17 cellular contexts compared by ENCODE assay signal in the genomic region with DNA sequence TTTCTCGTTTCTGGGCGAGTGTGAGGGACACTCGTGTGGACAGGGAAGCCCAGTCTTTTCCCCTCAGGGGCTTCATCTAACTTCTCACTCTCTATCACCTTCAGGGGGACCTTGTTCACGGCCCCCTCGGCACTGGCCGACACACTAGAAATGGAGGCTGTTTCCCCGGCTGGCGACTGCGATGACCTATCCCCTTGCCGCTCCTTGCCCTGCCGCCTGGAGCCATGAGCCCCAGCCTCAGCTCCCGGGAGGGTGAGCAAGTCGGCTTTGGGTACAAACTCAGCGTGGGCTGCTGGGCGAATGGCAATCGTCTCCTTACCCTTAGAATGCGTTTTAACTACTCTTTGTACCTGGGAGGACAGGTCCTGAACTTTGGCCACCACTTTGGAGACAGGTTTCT. TPM values are rescaled to one million over a fixed set of nuclear protein-coding genes. Genes with fewer than 3 reads are reported as not detected.
DNase-seq lines count a peak whose midpoint lies in the region; ATAC-seq and TF ChIP-seq lines count a peak whose summit lies in the region.
"Had no signal": no experiment of that assay in that cellular context is flagged by ENCODE, and none has a peak within 500 bp of the region (broad histone marks: within the 10 kb centered on the region; RNA-seq: fewer than 3 reads in every experiment).

No MANE protein-coding gene starts in this region.

- WGBS in esophagus squamous epithelium, 2 donors = 80 to 92% methylated on average over 7 to 8 of the region's 17 CpGs

- TF ChIP-seq POLR2A in esophagus squamous epithelium (IDR thresholded peaks at IDR 0.05) = no peak

- peak; percentile 26 for DNase-seq in left ventricle myocardium superior
- DNase-seq in Right ventricle myocardium inferior (ENCODE audit: missing footprints) = no peak
- no peak for DNase-seq in esophagus squamous epithelium (lab: John Stamatoyannopoulos, UW)
- no peak for DNase-seq in NCI-H1105 treated with DMSO at 0.1 percent for 48 hours (lab: John Stamatoyannopoulos, UW)
- DNase-seq in DMS 273 (lab: John Stamatoyannopoulos, UW; ENCODE audit: unreplicated experiment) = no peak
- DNase-seq: Caco-2, DMS53, KBM-7, NCI-H1092, NCI-H187 treated with DMSO at 0.1 percent for 48 hours, NCI-H446 had no signal

- intact Hi-C loops in left ventricle myocardium superior (cut with micrococcal nuclease) = no loop called here
- intact Hi-C loops in Right ventricle myocardium inferior (cut with DNase I) = no loop called here
- intact Hi-C loops in esophagus squamous epithelium (cut with DNase I) = no loop called here

- peaks cover 0 to 12% (median 11%) of the 10 kb centered on the region in 3 donors for H3K4me1 ChIP-seq in esophagus squamous epithelium
- peaks cover 35% of the 10 kb centered on the region for H3K4me1 ChIP-seq in skeletal muscle satellite cell (ENCODE audit: control insufficient read depth, insufficient read depth, low read length)
- H3K4me1 ChIP-seq: A549 had no signal

- no peak for TF ChIP-seq CTCF in esophagus squamous epithelium (IDR thresholded peaks at IDR 0.05)

- H3K9me3 ChIP-seq in esophagus squamous epithelium = no peaks in the 10 kb centered on the region
- H3K9me3 ChIP-seq in skeletal muscle satellite cell (replicated peaks; ENCODE audit: low read length) = no peaks in the 10 kb centered on the region
- H3K9me3 ChIP-seq: A549, Caco-2 had no signal

- H3K4me3 ChIP-seq in esophagus squamous epithelium (peak overlapping the region in 2 of 4 donors; percentile 21 to 40), skeletal muscle satellite cell (ENCODE audit: low read length) (peak overlapping the region; percentile 35)
- H3K4me3 ChIP-seq: A549 had no signal

- H3K36me3 ChIP-seq in esophagus squamous epithelium = no peaks in the 10 kb centered on the region
- H3K36me3 ChIP-seq in skeletal muscle satellite cell (ENCODE audit: insufficient read depth, low read length) = no peaks in the 10 kb centered on the region

- peak overlapping the region in 3 of 4 donors; percentile 45 to 52 (median 47) for H3K27ac ChIP-seq in esophagus squamous epithelium
- H3K27ac ChIP-seq: A549, HL-60, RWPE1 had no signal

- ATAC-seq in left ventricle myocardium superior = no peak
- ATAC-seq in Right ventricle myocardium inferior = no peak
- ATAC-seq in GM18870 (IDR thresholded peaks at IDR 0.05; ENCODE audit: unreplicated experiment) = no peak
- no peak for ATAC-seq in GM21825 (IDR thresholded peaks at IDR 0.05; ENCODE audit: unreplicated experiment)

- H3K9ac ChIP-seq in skeletal muscle satellite cell (ENCODE audit: low read depth, low read length) = no peak overlapping the region

- peak overlapping the region; percentile 75 for H3K4me2 ChIP-seq in skeletal muscle satellite cell (ENCODE audit: low read length)
- H3K4me2 ChIP-seq: A549 had no signal

- H3K27me3 ChIP-seq in esophagus squamous epithelium (no peaks in the 10 kb centered on the region), skeletal muscle satellite cell (ENCODE audit: control insufficient read depth, insufficient read depth, low read length) (no peaks in the 10 kb centered on the region)

RNA-seq across cellular contexts. Expression of a gene that starts 41.0 kb away (rescaled TPM):
- total RNA-seq in left ventricle myocardium superior (2.9 TPM), Right ventricle myocardium inferior (3.3 TPM), esophagus squamous epithelium (10 to 100 TPM in 1 of 4 donors, 1 to 10 TPM in 3; 4.3 to 10.1 (median 8.8) TPM)
- total RNA-seq in skeletal muscle satellite cell (2012; rRNA removed) = 0.51 and 3.1 TPM in 2 replicates
